Comparison of ENCODE assay signal across 38 cellular contexts in the genomic region with DNA sequence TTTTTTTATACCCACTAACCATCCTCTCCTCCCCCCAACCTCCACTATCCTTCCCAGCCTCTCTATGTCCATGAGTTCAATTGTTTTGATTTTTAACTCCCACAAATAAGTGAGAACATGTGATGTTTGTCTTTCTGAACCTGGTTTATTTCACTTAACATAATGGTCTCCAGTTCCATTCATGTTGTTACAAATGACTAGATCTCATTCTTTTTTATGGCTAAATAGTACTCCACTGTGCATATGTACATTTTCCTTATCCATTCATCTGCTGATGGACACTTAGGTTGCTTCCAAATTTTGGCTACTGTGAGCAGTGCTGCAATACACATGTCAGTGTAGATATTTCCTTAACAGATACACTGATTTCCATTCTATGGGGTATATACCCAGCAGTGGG. TPM values are rescaled to one million over a fixed set of nuclear protein-coding genes. Genes with fewer than 3 reads are reported as not detected.
"Had no signal": no experiment of that assay in that cellular context is flagged by ENCODE, and none has a peak within 500 bp of the region (broad histone marks: within the 10 kb centered on the region; RNA-seq: fewer than 3 reads in every experiment).

No MANE protein-coding gene starts in this region.

- ATAC-seq: activated naive CD4-positive, alpha-beta T cell treated with anti-CD3 and anti-CD28 coated beads, Interleukin-2, amount 50 U/mL, for 72 hours; activated naive CD8-positive, alpha-beta T cell treated with anti-CD3 and anti-CD28 coated beads, Interleukin-2, amount 50 U/mL, for 24 hours; activated T-cell treated with anti-CD3 and anti-CD28 coated beads, Interleukin-2, amount 50 U/mL, for 4 hours; activated T-cell treated with anti-CD3 and anti-CD28 coated beads, Interleukin-2, amount 50 U/mL, for 72 hours; activated T-helper 17 cell treated with anti-CD3 and anti-CD28 coated beads, Interleukin-2, amount 50 U/mL, for 72 hours; body of pancreas had no signal

- H3K27ac ChIP-seq: adrenal gland, ascending aorta, body of pancreas, brain microvascular endothelial cell, breast epithelium, cardiac muscle cell had no signal

- H3K27me3 ChIP-seq: adrenal gland, ascending aorta, body of pancreas, brain microvascular endothelial cell, breast epithelium, cardiac muscle cell had no signal

- H3K4me1 ChIP-seq: adrenal gland, ascending aorta, body of pancreas, breast epithelium had no signal

- DNase-seq: activated effector memory CD4-positive, alpha-beta T cell treated with anti-CD3 and anti-CD28 coated beads, Interleukin-2, amount 50 U/mL, for 16 hours; activated effector memory CD4-positive, alpha-beta T cell treated with Interleukin-2 at 50 U/mL for 16 hours; activated gamma-delta T cell; activated gamma-delta T cell treated with Interleukin-2 at 50 U/mL for 16 hours; activated naive CD4-positive, alpha-beta T cell; activated naive CD4-positive, alpha-beta T cell treated with anti-CD3 and anti-CD28 coated beads for 36 hours; activated naive CD4-positive, alpha-beta T cell treated with anti-CD3 and anti-CD28 coated beads, Interleukin-2, amount 10 ng/mL, durations not matched to agents 7 days and 5 days; activated naive CD4-positive, alpha-beta T cell treated with anti-CD3 and anti-CD28 coated beads, Interleukin-2, amount 50 U/mL, for 16 hours; activated naive CD4-positive, alpha-beta T cell treated with Interleukin-2 at 50 U/mL for 16 hours; activated naive CD8-positive, alpha-beta T cell treated with anti-CD3 and anti-CD28 coated beads for 36 hours; activated naive CD8-positive, alpha-beta T cell treated with anti-CD3 and anti-CD28 coated beads, Interleukin-2, amount 10 ng/mL, durations not matched to agents 7 days and 5 days; activated naive CD8-positive, alpha-beta T cell treated with anti-CD3 and anti-CD28 coated beads, Interleukin-2, amount 50 U/mL, for 24 hours; activated T-cell treated with anti-CD3 and anti-CD28 coated beads, Interleukin-2, amount 50 U/mL, for 24 hours; activated T-cell treated with anti-CD3 and anti-CD28 coated beads, Interleukin-2, amount 50 U/mL, for 4 hours; activated T-cell treated with anti-CD3 and anti-CD28 coated beads, Interleukin-2, amount 50 U/mL, for 48 hours; activated T-cell treated with anti-CD3 and anti-CD28 coated beads, Interleukin-2, amount 50 U/mL, for 72 hours; adrenal gland; amniotic stem cell; amygdala; anterior cingulate cortex; aorta; body of pancreas; brain microvascular endothelial cell; caudate nucleus; central memory CD4-positive, alpha-beta T cell; cerebellar nuclear complex had no signal

- H3K36me3 ChIP-seq: adrenal gland, ascending aorta, brain microvascular endothelial cell, breast epithelium, cardiac muscle cell had no signal

- H3K9me3 ChIP-seq: adrenal gland, ascending aorta, body of pancreas had no signal

- FAIRE-seq: astrocyte, bronchial epithelial cell had no signal

- H3K4me3 ChIP-seq: adrenal gland, ascending aorta, body of pancreas, breast epithelium, cardiac muscle cell had no signal

RNA-seq across cellular contexts. Expression of gene ACP7, which starts 24.9 kb away (rescaled TPM):
- total RNA-seq: activated naive CD4-positive, alpha-beta T cell treated with anti-CD3 and anti-CD28 coated beads for 36 hours; activated naive CD8-positive, alpha-beta T cell treated with anti-CD3 and anti-CD28 coated beads for 36 hours; activated naive CD8-positive, alpha-beta T cell treated with anti-CD3 and anti-CD28 coated beads, Interleukin-2, amount 10 ng/mL, durations not matched to agents 7 days and 5 days; activated T-cell treated with anti-CD3 and anti-CD28 coated beads, Interleukin-2, amount 50 U/mL, for 72 hours; activated T-helper 1 cell treated with anti-CD3 and anti-CD28 coated beads, Interleukin-12 subunit alpha, Interleukin-12 subunit beta, Interleukin-2, Interleukin-4 antibody, amounts not matched to agents 30 ng/mL and 10 ng/mL and 1 ng/mL, durations not matched to agents 14 hours and 24 hours and 36 hours; activated T-helper 17 cell treated with anti-CD3 and anti-CD28 coated beads, Interleukin-2, amount 50 U/mL, for 72 hours; activated T-helper 2 cell treated with anti-CD3 and anti-CD28 coated beads, Interferon-gamma antibody, Interleukin-2, Interleukin-4, amounts not matched to agents 10 μg/mL and 5 μg/mL and 100 μg/mL, durations not matched to agents 14 hours and 24 hours and 36 hours; adrenal gland; aorta; ascending aorta; astrocyte; body of pancreas; breast epithelium; cardiac muscle cell; cardiac septum; cerebellum; chondrocyte had no signal
- polyA plus RNA-seq: adrenal gland, aorta, cardiac muscle cell had no signal

RNA-seq across cellular contexts. Expression of gene FBXO27, which starts 27.0 kb away (rescaled TPM):
- total RNA-seq: activated naive CD8-positive, alpha-beta T cell treated with anti-CD3 and anti-CD28 coated beads, Interleukin-2, amount 10 ng/mL, durations not matched to agents 7 days and 5 days had no signal
